In genomic region chr16:79770244-79771064, GRCh38 we compare ENCODE assay signal across 8 cellular contexts.
DNase-seq lines count a peak whose midpoint lies in the region; ATAC-seq and TF ChIP-seq lines count a peak whose summit lies in the region.

No MANE protein-coding gene starts in this region.

- no peak for TF ChIP-seq CTCF in epithelial cell of esophagus (IDR thresholded peaks at IDR 0.05; ENCODE audit: insufficient read depth, low read depth, low read length, missing control alignments)

- peak; percentile 98 for ATAC-seq in GM19328 (IDR thresholded peaks at IDR 0.05; ENCODE audit: unreplicated experiment)
- peak; percentile 99 for ATAC-seq in HG03457 (IDR thresholded peaks at IDR 0.05; ENCODE audit: unreplicated experiment)

- peak overlapping the region; percentile 61 for H3K4me3 ChIP-seq in epithelial cell of esophagus (ENCODE audit: low read length)

- DNase-seq in Ammon's horn (ENCODE audit: low spot score) (peak; percentile 90), NCI-H774 (lab: John Stamatoyannopoulos, UW) (peak; percentile 6), activated T-cell treated with anti-CD3 and anti-CD28 coated beads for 24 hours (ENCODE audit: low read depth) (peak; percentile 57), epithelial cell of esophagus (ENCODE audit: low read depth) (peak; percentile 94), midbrain (lab: John Stamatoyannopoulos, UW) (peak; percentile 89)
- peak; percentile 4 for DNase-seq in stimulated activated CD8-positive, alpha-beta memory T cell treated with anti-CD3 and anti-CD28 coated beads, Interleukin-15, amount 100 ng/mL, for 1 hour (ENCODE audit: low read depth)

Comparison
In these comparisons a context has a peak if more than half of its experiments do, and no peak if none do; other contexts are left out.
1. Peak in every context shown above with its lines: DNase-seq, ATAC-seq and H3K4me3 ChIP-seq.
2. DNase-seq: peak in every context shown above with its lines; median percentile 94 in epithelial cell of esophagus; 90 in Ammon's horn; 89 in midbrain; 57 in activated T-cell treated with anti-CD3 and anti-CD28 coated beads for 24 hours; 6 in NCI-H774; 4 in stimulated activated CD8-positive, alpha-beta memory T cell treated with anti-CD3 and anti-CD28 coated beads, Interleukin-15, amount 100 ng/mL, for 1 hour.